Comparison of ENCODE assay signal across 38 cellular contexts in the genomic region with DNA sequence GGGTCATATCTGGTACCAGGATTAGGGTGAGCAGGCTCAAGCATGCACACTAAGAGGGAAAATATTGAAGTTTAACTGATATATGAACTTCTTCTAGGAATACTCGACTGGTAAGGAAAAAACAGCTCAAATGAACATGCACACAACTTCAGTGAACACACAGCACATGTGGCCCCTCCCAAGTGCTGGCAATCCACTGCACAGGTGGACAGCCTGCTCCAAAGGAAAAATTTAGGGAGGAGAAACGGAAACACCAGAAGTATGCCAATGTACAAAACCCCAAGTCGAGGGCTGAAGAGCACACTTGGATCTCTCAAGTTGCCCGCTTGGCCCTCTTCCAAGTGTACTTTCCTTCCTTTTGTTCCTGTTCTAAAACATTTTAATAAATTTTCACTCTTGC.
"Had no signal": no experiment of that assay in that cellular context is flagged by ENCODE, and none has a peak within 500 bp of the region (broad histone marks: within the 10 kb centered on the region; RNA-seq: fewer than 3 reads in every experiment).

No MANE protein-coding gene starts in this region.

- H3K9me3 ChIP-seq: adrenal gland, ascending aorta, body of pancreas, breast epithelium had no signal

- H3K4me3 Mint-ChIP-seq: activated naive CD4-positive, alpha-beta T cell treated with anti-CD3 and anti-CD28 coated beads for 36 hours; activated naive CD4-positive, alpha-beta T cell treated with anti-CD3 and anti-CD28 coated beads, Interleukin-2, amount 10 ng/mL, durations not matched to agents 7 days and 5 days; activated naive CD4-positive, alpha-beta T cell treated with anti-CD3 and anti-CD28 coated beads, Interleukin-2, amount 50 U/mL, for 24 hours; activated naive CD8-positive, alpha-beta T cell; activated naive CD8-positive, alpha-beta T cell treated with anti-CD3 and anti-CD28 coated beads for 36 hours; activated naive CD8-positive, alpha-beta T cell treated with anti-CD3 and anti-CD28 coated beads, Interleukin-2, amount 10 ng/mL, durations not matched to agents 7 days and 5 days; activated naive CD8-positive, alpha-beta T cell treated with anti-CD3 and anti-CD28 coated beads, Interleukin-2, amount 50 U/mL, for 24 hours; activated T-cell treated with anti-CD3 and anti-CD28 coated beads, Interleukin-2, amount 50 U/mL, for 24 hours; activated T-cell treated with anti-CD3 and anti-CD28 coated beads, Interleukin-2, amount 50 U/mL, for 4 hours; activated T-cell treated with anti-CD3 and anti-CD28 coated beads, Interleukin-2, amount 50 U/mL, for 72 hours; activated T-helper 1 cell treated with anti-CD3 and anti-CD28 coated beads, Interleukin-12 subunit alpha, Interleukin-12 subunit beta, Interleukin-2, Interleukin-4 antibody, amounts not matched to agents 30 ng/mL and 10 ng/mL and 1 ng/mL, durations not matched to agents 14 hours and 24 hours and 36 hours; activated T-helper 17 cell treated with anti-CD3 and anti-CD28 coated beads, Interleukin-2, amount 50 U/mL, for 72 hours; brain; central memory CD8-positive, alpha-beta T cell had no signal

- H3K9me3 Mint-ChIP-seq: activated naive CD4-positive, alpha-beta T cell treated with anti-CD3 and anti-CD28 coated beads, Interleukin-2, amount 10 ng/mL, durations not matched to agents 7 days and 5 days; activated naive CD4-positive, alpha-beta T cell treated with anti-CD3 and anti-CD28 coated beads, Interleukin-2, amount 50 U/mL, for 24 hours; activated naive CD4-positive, alpha-beta T cell treated with anti-CD3 and anti-CD28 coated beads, Interleukin-2, amount 50 U/mL, for 72 hours; activated naive CD8-positive, alpha-beta T cell treated with anti-CD3 and anti-CD28 coated beads for 36 hours; activated naive CD8-positive, alpha-beta T cell treated with anti-CD3 and anti-CD28 coated beads, Interleukin-2, amount 10 ng/mL, durations not matched to agents 7 days and 5 days; activated naive CD8-positive, alpha-beta T cell treated with anti-CD3 and anti-CD28 coated beads, Interleukin-2, amount 50 U/mL, for 24 hours; activated T-cell treated with anti-CD3 and anti-CD28 coated beads, Interleukin-2, amount 50 U/mL, for 24 hours; activated T-cell treated with anti-CD3 and anti-CD28 coated beads, Interleukin-2, amount 50 U/mL, for 72 hours; activated T-helper 1 cell treated with anti-CD3 and anti-CD28 coated beads, Interleukin-12 subunit alpha, Interleukin-12 subunit beta, Interleukin-2, Interleukin-4 antibody, amounts not matched to agents 30 ng/mL and 10 ng/mL and 1 ng/mL, durations not matched to agents 14 hours and 24 hours and 36 hours; activated T-helper 17 cell treated with anti-CD3 and anti-CD28 coated beads, Interleukin-2, amount 50 U/mL, for 72 hours; activated T-helper 2 cell treated with anti-CD3 and anti-CD28 coated beads, Interferon-gamma antibody, Interleukin-2, Interleukin-4, amounts not matched to agents 10 μg/mL and 5 μg/mL and 100 μg/mL, durations not matched to agents 14 hours and 24 hours and 36 hours; central memory CD8-positive, alpha-beta T cell had no signal

- H3K36me3 ChIP-seq: adrenal gland, ascending aorta, brain microvascular endothelial cell, breast epithelium, cardiac muscle cell had no signal

- H3K4me1 ChIP-seq: adrenal gland, ascending aorta, body of pancreas, breast epithelium had no signal

- H3K27ac ChIP-seq: adrenal gland, ascending aorta, body of pancreas, brain microvascular endothelial cell, breast epithelium, cardiac muscle cell had no signal

- H3K36me3 Mint-ChIP-seq: activated naive CD4-positive, alpha-beta T cell treated with anti-CD3 and anti-CD28 coated beads, Interleukin-2, amount 10 ng/mL, durations not matched to agents 7 days and 5 days; activated naive CD4-positive, alpha-beta T cell treated with anti-CD3 and anti-CD28 coated beads, Interleukin-2, amount 50 U/mL, for 24 hours; activated naive CD4-positive, alpha-beta T cell treated with anti-CD3 and anti-CD28 coated beads, Interleukin-2, amount 50 U/mL, for 72 hours; activated naive CD8-positive, alpha-beta T cell; activated naive CD8-positive, alpha-beta T cell treated with anti-CD3 and anti-CD28 coated beads for 36 hours; activated naive CD8-positive, alpha-beta T cell treated with anti-CD3 and anti-CD28 coated beads, Interleukin-2, amount 10 ng/mL, durations not matched to agents 7 days and 5 days; brain had no signal

- ATAC-seq: activated naive CD4-positive, alpha-beta T cell treated with anti-CD3 and anti-CD28 coated beads, Interleukin-2, amount 50 U/mL, for 72 hours; activated naive CD8-positive, alpha-beta T cell treated with anti-CD3 and anti-CD28 coated beads, Interleukin-2, amount 50 U/mL, for 24 hours; activated T-cell treated with anti-CD3 and anti-CD28 coated beads, Interleukin-2, amount 50 U/mL, for 4 hours; activated T-cell treated with anti-CD3 and anti-CD28 coated beads, Interleukin-2, amount 50 U/mL, for 72 hours; activated T-helper 17 cell treated with anti-CD3 and anti-CD28 coated beads, Interleukin-2, amount 50 U/mL, for 72 hours; body of pancreas had no signal

- DNase-seq: activated effector memory CD4-positive, alpha-beta T cell treated with anti-CD3 and anti-CD28 coated beads, Interleukin-2, amount 50 U/mL, for 16 hours; activated effector memory CD4-positive, alpha-beta T cell treated with Interleukin-2 at 50 U/mL for 16 hours; activated gamma-delta T cell; activated gamma-delta T cell treated with Interleukin-2 at 50 U/mL for 16 hours; activated naive CD4-positive, alpha-beta T cell; activated naive CD4-positive, alpha-beta T cell treated with anti-CD3 and anti-CD28 coated beads for 36 hours; activated naive CD4-positive, alpha-beta T cell treated with anti-CD3 and anti-CD28 coated beads, Interleukin-2, amount 10 ng/mL, durations not matched to agents 7 days and 5 days; activated naive CD4-positive, alpha-beta T cell treated with anti-CD3 and anti-CD28 coated beads, Interleukin-2, amount 50 U/mL, for 16 hours; activated naive CD4-positive, alpha-beta T cell treated with Interleukin-2 at 50 U/mL for 16 hours; activated naive CD8-positive, alpha-beta T cell treated with anti-CD3 and anti-CD28 coated beads for 36 hours; activated naive CD8-positive, alpha-beta T cell treated with anti-CD3 and anti-CD28 coated beads, Interleukin-2, amount 10 ng/mL, durations not matched to agents 7 days and 5 days; activated naive CD8-positive, alpha-beta T cell treated with anti-CD3 and anti-CD28 coated beads, Interleukin-2, amount 50 U/mL, for 24 hours; activated T-cell treated with anti-CD3 and anti-CD28 coated beads, Interleukin-2, amount 50 U/mL, for 1 hour; activated T-cell treated with anti-CD3 and anti-CD28 coated beads, Interleukin-2, amount 50 U/mL, for 24 hours; activated T-cell treated with anti-CD3 and anti-CD28 coated beads, Interleukin-2, amount 50 U/mL, for 4 hours; activated T-cell treated with anti-CD3 and anti-CD28 coated beads, Interleukin-2, amount 50 U/mL, for 48 hours; activated T-cell treated with anti-CD3 and anti-CD28 coated beads, Interleukin-2, amount 50 U/mL, for 72 hours; adrenal gland; amniotic stem cell; amygdala; anterior cingulate cortex; aorta; body of pancreas; brain microvascular endothelial cell; central memory CD4-positive, alpha-beta T cell; cerebellar nuclear complex had no signal

- H3K4me1 Mint-ChIP-seq: activated naive CD4-positive, alpha-beta T cell treated with anti-CD3 and anti-CD28 coated beads, Interleukin-2, amount 10 ng/mL, durations not matched to agents 7 days and 5 days; activated naive CD4-positive, alpha-beta T cell treated with anti-CD3 and anti-CD28 coated beads, Interleukin-2, amount 50 U/mL, for 24 hours; activated naive CD8-positive, alpha-beta T cell treated with anti-CD3 and anti-CD28 coated beads for 36 hours; activated naive CD8-positive, alpha-beta T cell treated with anti-CD3 and anti-CD28 coated beads, Interleukin-2, amount 10 ng/mL, durations not matched to agents 7 days and 5 days; activated naive CD8-positive, alpha-beta T cell treated with anti-CD3 and anti-CD28 coated beads, Interleukin-2, amount 50 U/mL, for 24 hours; activated T-helper 17 cell treated with anti-CD3 and anti-CD28 coated beads, Interleukin-2, amount 50 U/mL, for 72 hours; central memory CD8-positive, alpha-beta T cell had no signal

- FAIRE-seq: bronchial epithelial cell had no signal

- H3K27ac Mint-ChIP-seq: activated naive CD4-positive, alpha-beta T cell treated with anti-CD3 and anti-CD28 coated beads for 36 hours; activated naive CD4-positive, alpha-beta T cell treated with anti-CD3 and anti-CD28 coated beads, Interleukin-2, amount 10 ng/mL, durations not matched to agents 7 days and 5 days; activated naive CD4-positive, alpha-beta T cell treated with anti-CD3 and anti-CD28 coated beads, Interleukin-2, amount 50 U/mL, for 24 hours; activated naive CD4-positive, alpha-beta T cell treated with anti-CD3 and anti-CD28 coated beads, Interleukin-2, amount 50 U/mL, for 72 hours; activated naive CD8-positive, alpha-beta T cell; activated naive CD8-positive, alpha-beta T cell treated with anti-CD3 and anti-CD28 coated beads for 36 hours; activated naive CD8-positive, alpha-beta T cell treated with anti-CD3 and anti-CD28 coated beads, Interleukin-2, amount 10 ng/mL, durations not matched to agents 7 days and 5 days; activated naive CD8-positive, alpha-beta T cell treated with anti-CD3 and anti-CD28 coated beads, Interleukin-2, amount 50 U/mL, for 24 hours; activated T-cell treated with anti-CD3 and anti-CD28 coated beads, Interleukin-2, amount 50 U/mL, for 24 hours; activated T-cell treated with anti-CD3 and anti-CD28 coated beads, Interleukin-2, amount 50 U/mL, for 72 hours; activated T-helper 1 cell treated with anti-CD3 and anti-CD28 coated beads, Interleukin-12 subunit alpha, Interleukin-12 subunit beta, Interleukin-2, Interleukin-4 antibody, amounts not matched to agents 30 ng/mL and 10 ng/mL and 1 ng/mL, durations not matched to agents 14 hours and 24 hours and 36 hours; activated T-helper 17 cell treated with anti-CD3 and anti-CD28 coated beads, Interleukin-2, amount 50 U/mL, for 72 hours; activated T-helper 2 cell treated with anti-CD3 and anti-CD28 coated beads, Interferon-gamma antibody, Interleukin-2, Interleukin-4, amounts not matched to agents 10 μg/mL and 5 μg/mL and 100 μg/mL, durations not matched to agents 14 hours and 24 hours and 36 hours had no signal

- H3K27me3 Mint-ChIP-seq: activated naive CD4-positive, alpha-beta T cell treated with anti-CD3 and anti-CD28 coated beads, Interleukin-2, amount 10 ng/mL, durations not matched to agents 7 days and 5 days; activated naive CD4-positive, alpha-beta T cell treated with anti-CD3 and anti-CD28 coated beads, Interleukin-2, amount 50 U/mL, for 24 hours; activated naive CD8-positive, alpha-beta T cell; activated naive CD8-positive, alpha-beta T cell treated with anti-CD3 and anti-CD28 coated beads for 36 hours; activated naive CD8-positive, alpha-beta T cell treated with anti-CD3 and anti-CD28 coated beads, Interleukin-2, amount 10 ng/mL, durations not matched to agents 7 days and 5 days; activated naive CD8-positive, alpha-beta T cell treated with anti-CD3 and anti-CD28 coated beads, Interleukin-2, amount 50 U/mL, for 24 hours; activated T-helper 17 cell treated with anti-CD3 and anti-CD28 coated beads, Interleukin-2, amount 50 U/mL, for 72 hours; brain; central memory CD8-positive, alpha-beta T cell had no signal

- H3K27me3 ChIP-seq: adrenal gland, ascending aorta, body of pancreas, brain microvascular endothelial cell, breast epithelium, cardiac muscle cell had no signal

- H3K4me3 ChIP-seq: adrenal gland, ascending aorta, body of pancreas, breast epithelium, cardiac muscle cell had no signal
